Comparison of ENCODE assay signal across 35 cellular contexts in genomic region chr19:7843521-7843920, GRCh38. TPM values are rescaled to one million over a fixed set of nuclear protein-coding genes. Genes with fewer than 3 reads are reported as not detected.
"Had no signal": no experiment of that assay in that cellular context is flagged by ENCODE, and none has a peak within 500 bp of the region (broad histone marks: within the 10 kb centered on the region; RNA-seq: fewer than 3 reads in every experiment).

No MANE protein-coding gene starts in this region.

- H3K27me3 ChIP-seq: adrenal gland, body of pancreas, breast epithelium had no signal

- H3K4me1 Mint-ChIP-seq: activated CD4-positive, alpha-beta T cell treated with anti-CD3 and anti-CD28 coated beads, Interleukin-2, amount 10 ng/mL, durations not matched to agents 7 days and 5 days had no signal

- H3K27me3 Mint-ChIP-seq: activated CD4-positive, alpha-beta memory T cell treated with anti-CD3 and anti-CD28 coated beads for 36 hours; activated CD4-positive, alpha-beta T cell treated with anti-CD3 and anti-CD28 coated beads, Interleukin-2, amount 10 ng/mL, durations not matched to agents 7 days and 5 days had no signal

- H3K9ac ChIP-seq: KMS-11 had no signal

- H3K27ac Mint-ChIP-seq: activated CD4-positive, alpha-beta memory T cell treated with anti-CD3 and anti-CD28 coated beads for 36 hours; activated CD4-positive, alpha-beta T cell treated with anti-CD3 and anti-CD28 coated beads, Interleukin-2, amount 10 ng/mL, durations not matched to agents 7 days and 5 days; activated naive CD4-positive, alpha-beta T cell treated with anti-CD3 and anti-CD28 coated beads for 36 hours; activated naive CD4-positive, alpha-beta T cell treated with anti-CD3 and anti-CD28 coated beads, Interleukin-2, amount 50 U/mL, for 72 hours; activated T-helper 1 cell treated with anti-CD3 and anti-CD28 coated beads, Interleukin-12 subunit alpha, Interleukin-12 subunit beta, Interleukin-2, Interleukin-4 antibody, amounts not matched to agents 30 ng/mL and 10 ng/mL and 1 ng/mL, durations not matched to agents 14 hours and 24 hours and 36 hours had no signal

- H3K4me1 ChIP-seq: adrenal gland, breast epithelium had no signal

- H3K4me3 Mint-ChIP-seq: activated CD4-positive, alpha-beta memory T cell treated with anti-CD3 and anti-CD28 coated beads for 36 hours; activated CD4-positive, alpha-beta T cell treated with anti-CD3 and anti-CD28 coated beads, Interleukin-2, amount 10 ng/mL, durations not matched to agents 7 days and 5 days; activated naive CD4-positive, alpha-beta T cell treated with anti-CD3 and anti-CD28 coated beads for 36 hours; activated T-cell treated with anti-CD3 and anti-CD28 coated beads, Interleukin-2, amount 50 U/mL, for 4 hours; activated T-helper 1 cell treated with anti-CD3 and anti-CD28 coated beads, Interleukin-12 subunit alpha, Interleukin-12 subunit beta, Interleukin-2, Interleukin-4 antibody, amounts not matched to agents 30 ng/mL and 10 ng/mL and 1 ng/mL, durations not matched to agents 14 hours and 24 hours and 36 hours had no signal

- H3K9me3 ChIP-seq: adrenal gland, body of pancreas, breast epithelium had no signal

- H3K9me3 Mint-ChIP-seq: activated CD4-positive, alpha-beta memory T cell treated with anti-CD3 and anti-CD28 coated beads for 36 hours; activated naive CD4-positive, alpha-beta T cell treated with anti-CD3 and anti-CD28 coated beads for 36 hours; activated naive CD4-positive, alpha-beta T cell treated with anti-CD3 and anti-CD28 coated beads, Interleukin-2, amount 50 U/mL, for 72 hours; activated T-cell treated with anti-CD3 and anti-CD28 coated beads, Interleukin-2, amount 50 U/mL, for 4 hours; activated T-helper 1 cell treated with anti-CD3 and anti-CD28 coated beads, Interleukin-12 subunit alpha, Interleukin-12 subunit beta, Interleukin-2, Interleukin-4 antibody, amounts not matched to agents 30 ng/mL and 10 ng/mL and 1 ng/mL, durations not matched to agents 14 hours and 24 hours and 36 hours had no signal

- DNase-seq: activated CD4-positive, alpha-beta memory T cell treated with anti-CD3 and anti-CD28 coated beads for 36 hours; activated CD4-positive, alpha-beta T cell treated with anti-CD3 and anti-CD28 coated beads, Interleukin-2, amount 10 ng/mL, durations not matched to agents 7 days and 5 days; activated CD8-positive, alpha-beta memory T cell treated with anti-CD3 and anti-CD28 coated beads, Interleukin-2, amount 50 U/mL, for 4 hours; activated gamma-delta T cell treated with Interleukin-2 at 50 U/mL for 16 hours; activated naive CD4-positive, alpha-beta T cell treated with anti-CD3 and anti-CD28 coated beads for 36 hours; activated T-cell treated with anti-CD3 and anti-CD28 coated beads for 4 hours; activated T-cell treated with anti-CD3 and anti-CD28 coated beads, Interleukin-2, amount 50 U/mL, for 4 hours; adrenal gland; body of pancreas; caudate nucleus; cerebellar nuclear complex; MM.1S; MV-4-11; NCI-H1092; NCI-H1436 treated with DMSO at 0.1 percent for 48 hours; NCI-H1694 treated with DMSO at 0.1 percent for 48 hours; NCI-H2029; NCI-H345; NCI-H510A; NCI-H526; NCI-H748 treated with DMSO at 0.1 percent for 48 hours; NK-92 treated with Interleukin-12 subunit alpha and Interleukin-12 subunit beta, amount 100 ng/mL, for 24 hours; OCI-M1; SIG-M5 had no signal

- H3K36me3 ChIP-seq: adrenal gland, breast epithelium had no signal

- H3K36me3 Mint-ChIP-seq: activated CD4-positive, alpha-beta memory T cell treated with anti-CD3 and anti-CD28 coated beads for 36 hours; activated naive CD4-positive, alpha-beta T cell treated with anti-CD3 and anti-CD28 coated beads, Interleukin-2, amount 50 U/mL, for 72 hours had no signal

- H3K4me3 ChIP-seq: adrenal gland, body of pancreas, breast epithelium had no signal

- H3K4me2 ChIP-seq: KMS-11 had no signal

- H3K27ac ChIP-seq: adrenal gland, body of pancreas, breast epithelium, KMS-11 had no signal

- FAIRE-seq: TTC549 had no signal

- ATAC-seq: activated naive CD4-positive, alpha-beta T cell treated with anti-CD3 and anti-CD28 coated beads, Interleukin-2, amount 50 U/mL, for 72 hours; activated T-cell treated with anti-CD3 and anti-CD28 coated beads, Interleukin-2, amount 50 U/mL, for 4 hours; body of pancreas; Panc1 had no signal

RNA-seq across cellular contexts. Expression of gene PRR36, which starts 30.7 kb away (rescaled TPM):
- total RNA-seq: LHCN-M2, RPMI7951, SK-MEL-5 had no signal

RNA-seq across cellular contexts. Expression of gene LRRC8E, which starts 44.8 kb away (rescaled TPM):
- total RNA-seq: activated CD4-positive, alpha-beta memory T cell treated with anti-CD3 and anti-CD28 coated beads for 36 hours; activated CD4-positive, alpha-beta T cell treated with anti-CD3 and anti-CD28 coated beads, Interleukin-2, amount 10 ng/mL, durations not matched to agents 7 days and 5 days; activated naive CD4-positive, alpha-beta T cell treated with anti-CD3 and anti-CD28 coated beads for 36 hours; activated naive CD4-positive, alpha-beta T cell treated with anti-CD3 and anti-CD28 coated beads, Interleukin-2, amount 50 U/mL, for 72 hours; activated T-helper 1 cell treated with anti-CD3 and anti-CD28 coated beads, Interleukin-12 subunit alpha, Interleukin-12 subunit beta, Interleukin-2, Interleukin-4 antibody, amounts not matched to agents 30 ng/mL and 10 ng/mL and 1 ng/mL, durations not matched to agents 14 hours and 24 hours and 36 hours; T-helper 1 cell treated with Interleukin-12 subunit alpha and Interleukin-12 subunit beta and Interleukin-4 antibody, amounts not matched to agents 30 ng/mL and 1 ng/mL, for 36 hours; T-helper 2 cell treated with Interferon-gamma antibody and Interleukin-4, amounts not matched to agents 100 ng/mL and 5 ng/mL, for 36 hours had no signal
